8 cellular contexts compared by ENCODE assay signal in genomic region chr7:75905785-75906604, GRCh38. TPM values are rescaled to one million over a fixed set of nuclear protein-coding genes. Genes with fewer than 3 reads are reported as not detected.
DNase-seq lines count a peak whose midpoint lies in the region; ATAC-seq and TF ChIP-seq lines count a peak whose summit lies in the region.

No MANE protein-coding gene starts in this region.

- no peaks in the 10 kb centered on the region for H3K4me1 ChIP-seq in OCI-LY7 (ENCODE audit: insufficient read depth, low read length, poor library complexity, severe bottlenecking)

- peaks cover 0 to 10% of the 10 kb centered on the region in 2 donors for H3K4me1 Mint-ChIP-seq in natural killer cell treated with Interleukin-12 subunit alpha and Interleukin-12 subunit beta and Interleukin-15 and Interleukin-18, amount 100 ng/mL, for 72 hours (ENCODE audit: low read depth in 2 of 2)

- H4K20me1 ChIP-seq in OCI-LY7 (ENCODE audit: insufficient read depth, low read length): no peaks in the 10 kb centered on the region

- H3K4me3 Mint-ChIP-seq in natural killer cell treated with Interleukin-12 subunit alpha and Interleukin-12 subunit beta and Interleukin-15 and Interleukin-18, amount 100 ng/mL, for 72 hours: peak overlapping the region; percentile 43

- H3K27ac Mint-ChIP-seq in natural killer cell treated with Interleukin-12 subunit alpha and Interleukin-12 subunit beta and Interleukin-15 and Interleukin-18, amount 100 ng/mL, for 72 hours: peak overlapping the region; percentile 39 to 77

- TF ChIP-seq CTCF in OCI-LY7 (conservative IDR thresholded peaks at IDR 0.05; ENCODE audit: low read length): no peak

- no peaks in the 10 kb centered on the region for H3K36me3 ChIP-seq in OCI-LY7 (ENCODE audit: insufficient read depth, low read length)

- no peaks in the 10 kb centered on the region for H3K27me3 Mint-ChIP-seq in natural killer cell treated with Interleukin-12 subunit alpha and Interleukin-12 subunit beta and Interleukin-15 and Interleukin-18, amount 100 ng/mL, for 72 hours

- no peak overlapping the region for H3K4me2 ChIP-seq in OCI-LY7 (ENCODE audit: low read length)

- no peaks in the 10 kb centered on the region for H3K36me3 Mint-ChIP-seq in natural killer cell treated with Interleukin-12 subunit alpha and Interleukin-12 subunit beta and Interleukin-15 and Interleukin-18, amount 100 ng/mL, for 72 hours

- POLR2A ChIA-PET in OCI-LY7 (lab: Charles Lee): interaction anchor here (0.6 kb wide), 1 partner anchor 177 kb away, joined by 5 read pairs; no protein-coding TSS in a partner anchor

- DNase-seq in HT-29 (ENCODE audit: low spot score) (peak; percentile 40), OCI-LY7 (ENCODE audit: low spot score) (no peak), fibroblast of gingiva (ENCODE audit: low read depth) (peak; percentile 92), GM19238 (ENCODE audit: insufficient read length, low spot score) (no peak), amniotic stem cell (lab: John Stamatoyannopoulos, UW) (no peak), COLO829 (ENCODE audit: low spot score) (no peak)
- peak; percentile 67 for DNase-seq in natural killer cell treated with Interleukin-12 subunit alpha and Interleukin-12 subunit beta and Interleukin-15 and Interleukin-18, amount 100 ng/mL, for 72 hours (ENCODE audit: low spot score)
- DNase-seq in activated CD8-positive, alpha-beta memory T cell treated with anti-CD3 and anti-CD28 coated beads, Interleukin-2, amount 50 U/mL, for 4 hours: no peak

- no peaks in the 10 kb centered on the region for H3K9me3 ChIP-seq in OCI-LY7 (ENCODE audit: low read length)

- no peaks in the 10 kb centered on the region for H3K79me2 ChIP-seq in OCI-LY7 (ENCODE audit: insufficient read depth, low read depth, low read length)

- peak; percentile 84 to 88 for ATAC-seq in natural killer cell treated with Interleukin-12 subunit alpha and Interleukin-12 subunit beta and Interleukin-15 and Interleukin-18, amount 100 ng/mL, for 72 hours

- H3K9me3 Mint-ChIP-seq in natural killer cell treated with Interleukin-12 subunit alpha and Interleukin-12 subunit beta and Interleukin-15 and Interleukin-18, amount 100 ng/mL, for 72 hours: no peaks in the 10 kb centered on the region

- no peak overlapping the region for H3K4me3 ChIP-seq in OCI-LY7 (ENCODE audit: low read depth, low read length, poor library complexity, severe bottlenecking)

- peak overlapping the region; percentile 16; the same call in 1 of the 2 replicates for H2AFZ ChIP-seq in OCI-LY7 (ENCODE audit: low read length)

- intact Hi-C loops in OCI-LY7 (cut with micrococcal nuclease; ENCODE audit: unreplicated experiment): no loop called here

- no TSS peak for BruUV-seq in OCI-LY7 (replicated peaks; lab: Mats Ljungman, UMichigan)

- H3K9me2 ChIP-seq in OCI-LY7 (ENCODE audit: insufficient read depth, low read length): no peaks in the 10 kb centered on the region

- no peak overlapping the region for H3K27ac ChIP-seq in OCI-LY7 (ENCODE audit: low read depth, low read length, poor library complexity, severe bottlenecking)

- CTCF ChIA-PET in OCI-LY7 (lab: Charles Lee; ENCODE audit: unreplicated experiment): no interaction called here

RNA-seq across cellular contexts. Expression of gene POR, which starts 9.0 kb away (rescaled TPM):
- 222 and 263 TPM in 2 replicates for total RNA-seq in HT-29 (2014; rRNA removed; shearing (Covaris generic))
- 30.8 and 41.5 TPM in 2 replicates for total RNA-seq in OCI-LY7 (2014; rRNA removed; shearing (Covaris generic))
- total RNA-seq in OCI-LY7 (2022): 38.3 and 45.2 TPM in 2 replicates
- 100 to 1,000 TPM; 112 to 164 TPM for total RNA-seq in natural killer cell treated with Interleukin-12 subunit alpha and Interleukin-12 subunit beta and Interleukin-15 and Interleukin-18, amount 100 ng/mL, for 72 hours

RNA-seq across cellular contexts. Expression of gene RHBDD2, which starts 27.2 kb away (rescaled TPM):
- 53.8 and 58.7 TPM in 2 replicates for total RNA-seq in HT-29 (2014; rRNA removed; shearing (Covaris generic))
- total RNA-seq in OCI-LY7 (2014; rRNA removed; shearing (Covaris generic)): 10.9 and 20.3 TPM in 2 replicates
- 18.6 and 23.8 TPM in 2 replicates for total RNA-seq in OCI-LY7 (2022)
- 10 to 100 TPM; 33.8 to 46.0 TPM for total RNA-seq in natural killer cell treated with Interleukin-12 subunit alpha and Interleukin-12 subunit beta and Interleukin-15 and Interleukin-18, amount 100 ng/mL, for 72 hours

Comparison
In these comparisons a context has a peak if more than half of its experiments do, and no peak if none do; other contexts are left out.
1. DNase-seq: peak in HT-29 (single experiment), fibroblast of gingiva (single experiment) and natural killer cell treated with Interleukin-12 subunit alpha and Interleukin-12 subunit beta and Interleukin-15 and Interleukin-18, amount 100 ng/mL, for 72 hours (single experiment); none in OCI-LY7 (single experiment), GM19238 (single experiment), amniotic stem cell (single experiment), activated CD8-positive, alpha-beta memory T cell treated with anti-CD3 and anti-CD28 coated beads, Interleukin-2, amount 50 U/mL, for 4 hours (single experiment) and COLO829 (single experiment).